ENCODE assay signal across 9 cellular contexts in the genomic region with DNA sequence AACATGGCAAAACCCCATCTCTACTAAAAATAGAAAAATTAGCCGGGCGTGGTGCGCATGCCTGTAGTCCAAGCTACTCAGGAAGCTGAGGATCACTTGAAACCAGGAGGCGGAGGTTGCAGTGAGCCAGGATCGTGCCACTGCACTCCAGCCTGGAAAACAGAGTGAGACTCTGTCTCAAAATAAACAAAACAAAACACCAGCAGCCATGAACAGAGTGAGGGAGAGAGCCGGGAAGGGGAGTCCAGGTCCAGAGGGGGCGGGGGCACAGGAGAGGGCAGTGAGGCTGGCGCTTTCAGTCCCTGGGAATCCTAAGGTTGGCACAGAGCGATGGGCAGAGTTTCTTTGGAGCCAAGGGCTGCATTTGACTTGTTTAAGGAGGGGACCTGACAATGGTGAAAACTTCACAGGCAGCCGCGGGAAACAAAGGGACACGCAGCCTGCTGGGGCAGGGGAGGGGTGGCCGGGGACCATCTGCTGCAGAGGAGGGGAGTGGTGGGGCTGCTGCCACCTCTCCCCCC. TPM values are rescaled to one million over a fixed set of nuclear protein-coding genes. Genes with fewer than 3 reads are reported as not detected.
DNase-seq lines count a peak whose midpoint lies in the region; ATAC-seq, FAIRE-seq and TF ChIP-seq lines count a peak whose summit lies in the region.
"Had no signal": no experiment of that assay in that cellular context is flagged by ENCODE, and none has a peak within 500 bp of the region (broad histone marks: within the 10 kb centered on the region; RNA-seq: fewer than 3 reads in every experiment).

No MANE protein-coding gene starts in this region.

- no peak for TF ChIP-seq POLR2A in lower leg skin (IDR thresholded peaks at IDR 0.05)

- H3K4me1 ChIP-seq in left ventricle myocardium inferior = peaks cover 53% of the 10 kb centered on the region

- H3K36me3 ChIP-seq in left ventricle myocardium inferior = peaks cover 5% of the 10 kb centered on the region

- WGBS in lower leg skin, 2 donors = 30 to 36% methylated on average over 13 of the region's 13 CpGs

- peak overlapping the region; percentile 97 to 98 for H3K27ac Mint-ChIP-seq in activated naive CD4-positive, alpha-beta T cell treated with anti-CD3 and anti-CD28 coated beads, Interleukin-2, amount 50 U/mL, for 72 hours
- H3K27ac Mint-ChIP-seq in memory B cell = peak overlapping the region; percentile 92
- peak overlapping the region; percentile 22 for H3K27ac Mint-ChIP-seq in type B pancreatic cell

- H3K9me3 ChIP-seq in left ventricle myocardium inferior (replicated peaks) = no peaks in the 10 kb centered on the region

- H3K4me3 ChIP-seq in left ventricle myocardium inferior (peak overlapping the region; percentile 67), lower leg skin (ENCODE audit: low read depth, poor library complexity, severe bottlenecking) (no peak overlapping the region)

- FAIRE-seq in frontal cortex (lab: Jason Lieb, UNC) = no peak

- H3K36me3 Mint-ChIP-seq in activated naive CD4-positive, alpha-beta T cell treated with anti-CD3 and anti-CD28 coated beads, Interleukin-2, amount 50 U/mL, for 72 hours = peaks cover 15 to 27% of the 10 kb centered on the region in 2 donors
- H3K36me3 Mint-ChIP-seq in memory B cell = peaks cover 12% of the 10 kb centered on the region
- H3K36me3 Mint-ChIP-seq in type B pancreatic cell = no peaks in the 10 kb centered on the region

- no peaks in the 10 kb centered on the region for H3K9me3 Mint-ChIP-seq in activated naive CD4-positive, alpha-beta T cell treated with anti-CD3 and anti-CD28 coated beads, Interleukin-2, amount 50 U/mL, for 72 hours
- H3K9me3 Mint-ChIP-seq in memory B cell (no peaks in the 10 kb centered on the region), type B pancreatic cell (no peaks in the 10 kb centered on the region)

- peak overlapping the region; percentile 88 for H3K27ac ChIP-seq in left ventricle myocardium inferior (replicated peaks)

- intact Hi-C loops in left ventricle myocardium inferior (cut with micrococcal nuclease) = no loop called here
- intact Hi-C loops in Right ventricle myocardium inferior (cut with DNase I) = no loop called here
- intact Hi-C loops in lower leg skin (cut with DNase I; ENCODE audit: low total_unique reads) = no loop called here

- H3K4me1 Mint-ChIP-seq in memory B cell (peaks cover 46% of the 10 kb centered on the region), type B pancreatic cell (ENCODE audit: unreplicated experiment) (peaks cover 36% of the 10 kb centered on the region)

- H3K27me3 Mint-ChIP-seq in memory B cell = no peaks in the 10 kb centered on the region
- peaks cover 29% of the 10 kb centered on the region for H3K27me3 Mint-ChIP-seq in type B pancreatic cell

- TF ChIP-seq CTCF in left ventricle myocardium inferior (IDR thresholded peaks at IDR 0.05; ENCODE audit: borderline replicate concordance) (no peak), type B pancreatic cell (conservative IDR thresholded peaks at IDR 0.05) (no peak), lower leg skin (IDR thresholded peaks at IDR 0.05) (no peak)

- peaks cover 38% of the 10 kb centered on the region for H3K27me3 ChIP-seq in left ventricle myocardium inferior (ENCODE audit: low read depth)

- ATAC-seq in Right ventricle myocardium inferior (no peak), memory B cell (ENCODE audit: low read depth) (no peak), HG02981 (IDR thresholded peaks at IDR 0.05; ENCODE audit: unreplicated experiment) (no peak)
- ATAC-seq in activated naive CD4-positive, alpha-beta T cell treated with anti-CD3 and anti-CD28 coated beads, Interleukin-2, amount 50 U/mL, for 72 hours = no peak

- H3K4me3 Mint-ChIP-seq in memory B cell (peak overlapping the region; percentile 98), type B pancreatic cell (no peak overlapping the region)

- DNase-seq in left ventricle myocardium inferior (no peak), Right ventricle myocardium inferior (ENCODE audit: missing footprints) (no peak), memory B cell (ENCODE audit: low spot score in 2 of 2) (no peak), type B pancreatic cell (ENCODE audit: extremely low spot score, unreplicated experiment) (no peak), frontal cortex (ENCODE audit: low spot score in 2 of 2) (no peak), lower leg skin (ENCODE audit: low spot score in 2 of 2) (no peak)
- DNase-seq in activated naive CD4-positive, alpha-beta T cell treated with anti-CD3 and anti-CD28 coated beads, Interleukin-2, amount 50 U/mL, for 72 hours (ENCODE audit: low spot score in 2 of 2) = no peak
- DNase-seq: NCI-H1048 had no signal

RNA-seq across cellular contexts. Expression of a gene that starts 2.5 kb away (rescaled TPM):
- total RNA-seq in left ventricle myocardium inferior (11.8 TPM), Right ventricle myocardium inferior (14.4 TPM), type B pancreatic cell (ENCODE audit: low replicate concordance) (0.76 and 0.82 TPM in 2 replicates), frontal cortex (1.6 TPM), lower leg skin (10 to 100 TPM in 1 of 4 donors, 1 to 10 TPM in 3; 5.7 to 13.0 (median 6.3) TPM)
- 100 to 1,000 TPM in 1 of 2 donors, 10 to 100 TPM in 1; 88.7 to 169 TPM for total RNA-seq in activated naive CD4-positive, alpha-beta T cell treated with anti-CD3 and anti-CD28 coated beads, Interleukin-2, amount 50 U/mL, for 72 hours

RNA-seq across cellular contexts. Expression of a gene that starts 35.6 kb away (rescaled TPM):
- total RNA-seq in left ventricle myocardium inferior = 9.0 TPM
- total RNA-seq in Right ventricle myocardium inferior = 10.3 TPM
- under 1 TPM; 0.09 to 0.51 TPM for total RNA-seq in activated naive CD4-positive, alpha-beta T cell treated with anti-CD3 and anti-CD28 coated beads, Interleukin-2, amount 50 U/mL, for 72 hours
- total RNA-seq in type B pancreatic cell (ENCODE audit: low replicate concordance) = 9.9 and 14.8 TPM in 2 replicates
- 4.1 TPM for total RNA-seq in frontal cortex
- total RNA-seq in lower leg skin = 10 to 100 TPM; 13.2 to 22.5 (median 18.6) TPM

RNA-seq across cellular contexts. Expression of a gene that starts 56.4 kb away (rescaled TPM):
- not detected for total RNA-seq in left ventricle myocardium inferior
- total RNA-seq in Right ventricle myocardium inferior = 0.22 TPM
- total RNA-seq in activated naive CD4-positive, alpha-beta T cell treated with anti-CD3 and anti-CD28 coated beads, Interleukin-2, amount 50 U/mL, for 72 hours = 1 to 10 TPM in 1 of 2 donors, under 1 TPM in 1; 0.41 to 2.0 TPM
- 0.53 and 1.3 TPM in 2 replicates for total RNA-seq in type B pancreatic cell (ENCODE audit: low replicate concordance)
- total RNA-seq in frontal cortex = 7.7 TPM
- 1 to 10 TPM in 2 of 4 donors, under 1 TPM in 2; 0.26 to 1.5 (median 0.82) TPM for total RNA-seq in lower leg skin

Comparison
In these comparisons a context has a peak if more than half of its experiments do, and no peak if none do; other contexts are left out.
1. H3K27ac Mint-ChIP-seq: peak in every context shown above with its lines; median percentile 98 in activated naive CD4-positive, alpha-beta T cell treated with anti-CD3 and anti-CD28 coated beads, Interleukin-2, amount 50 U/mL, for 72 hours; 92 in memory B cell; 22 in type B pancreatic cell.